ENCODE assay signal across 1 cellular context in the genomic region with DNA sequence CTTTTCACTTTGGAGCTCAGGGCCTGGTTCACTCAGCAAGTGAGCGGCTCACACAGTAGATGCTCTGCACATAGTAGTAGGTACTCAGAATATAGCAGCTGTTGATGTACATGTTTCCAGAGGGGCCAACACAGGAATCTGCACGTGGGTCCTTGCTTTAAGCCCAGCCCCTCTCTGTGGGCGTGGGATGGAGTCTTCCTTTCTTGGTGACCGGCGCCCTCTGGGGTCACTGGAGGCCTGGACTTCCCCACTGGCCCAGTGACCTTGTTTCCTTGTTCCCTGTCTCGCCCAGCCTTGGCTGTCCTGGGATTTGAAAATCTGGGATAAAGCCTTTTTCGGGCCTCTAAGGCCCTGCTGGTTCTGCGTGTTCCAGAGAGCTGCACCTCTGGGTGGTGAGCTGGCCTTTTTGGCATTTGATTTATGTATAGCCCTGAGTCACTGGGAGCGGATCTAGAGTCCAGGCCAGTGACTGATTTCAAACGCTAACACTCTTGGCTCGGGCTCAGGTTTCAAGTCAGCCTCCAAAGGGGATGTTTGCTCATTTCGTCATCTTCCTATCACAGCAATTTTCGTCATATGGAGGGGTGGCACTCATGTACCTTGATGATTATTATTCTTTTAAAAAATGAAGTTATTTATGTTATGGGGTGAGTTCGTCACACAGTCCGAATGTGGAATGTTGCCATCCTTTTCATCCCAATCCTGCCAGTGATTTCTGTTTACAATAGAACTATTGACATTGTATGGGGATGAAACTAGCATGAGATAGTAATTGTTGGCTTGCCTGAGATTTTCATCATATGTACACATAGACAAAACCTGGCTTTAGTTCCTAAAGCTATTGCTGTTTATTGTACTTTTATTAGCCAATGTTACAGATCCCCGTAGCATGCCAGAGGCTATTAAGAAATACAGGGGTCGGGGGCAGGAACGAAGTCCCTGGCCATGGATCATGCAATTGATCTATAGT.
TF ChIP-seq lines count a peak whose summit lies in the region.

No MANE protein-coding gene starts in this region.

TF ChIP-seq in A549, 52 proteins besides CTCF, POLR2A, EP300 and RAD21 (continued from another document):
- TF ChIP-seq, protein P1, sequence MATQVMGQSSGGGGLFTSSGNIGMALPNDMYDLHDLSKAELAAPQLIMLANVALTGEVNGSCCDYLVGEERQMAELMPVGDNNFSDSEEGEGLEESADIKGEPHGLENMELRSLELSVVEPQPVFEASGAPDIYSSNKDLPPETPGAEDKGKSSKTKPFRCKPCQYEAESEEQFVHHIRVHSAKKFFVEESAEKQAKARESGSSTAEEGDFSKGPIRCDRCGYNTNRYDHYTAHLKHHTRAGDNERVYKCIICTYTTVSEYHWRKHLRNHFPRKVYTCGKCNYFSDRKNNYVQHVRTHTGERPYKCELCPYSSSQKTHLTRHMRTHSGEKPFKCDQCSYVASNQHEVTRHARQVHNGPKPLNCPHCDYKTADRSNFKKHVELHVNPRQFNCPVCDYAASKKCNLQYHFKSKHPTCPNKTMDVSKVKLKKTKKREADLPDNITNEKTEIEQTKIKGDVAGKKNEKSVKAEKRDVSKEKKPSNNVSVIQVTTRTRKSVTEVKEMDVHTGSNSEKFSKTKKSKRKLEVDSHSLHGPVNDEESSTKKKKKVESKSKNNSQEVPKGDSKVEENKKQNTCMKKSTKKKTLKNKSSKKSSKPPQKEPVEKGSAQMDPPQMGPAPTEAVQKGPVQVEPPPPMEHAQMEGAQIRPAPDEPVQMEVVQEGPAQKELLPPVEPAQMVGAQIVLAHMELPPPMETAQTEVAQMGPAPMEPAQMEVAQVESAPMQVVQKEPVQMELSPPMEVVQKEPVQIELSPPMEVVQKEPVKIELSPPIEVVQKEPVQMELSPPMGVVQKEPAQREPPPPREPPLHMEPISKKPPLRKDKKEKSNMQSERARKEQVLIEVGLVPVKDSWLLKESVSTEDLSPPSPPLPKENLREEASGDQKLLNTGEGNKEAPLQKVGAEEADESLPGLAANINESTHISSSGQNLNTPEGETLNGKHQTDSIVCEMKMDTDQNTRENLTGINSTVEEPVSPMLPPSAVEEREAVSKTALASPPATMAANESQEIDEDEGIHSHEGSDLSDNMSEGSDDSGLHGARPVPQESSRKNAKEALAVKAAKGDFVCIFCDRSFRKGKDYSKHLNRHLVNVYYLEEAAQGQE (IDR thresholded peaks at IDR 0.05): no peak
- TF ChIP-seq, protein P2, sequence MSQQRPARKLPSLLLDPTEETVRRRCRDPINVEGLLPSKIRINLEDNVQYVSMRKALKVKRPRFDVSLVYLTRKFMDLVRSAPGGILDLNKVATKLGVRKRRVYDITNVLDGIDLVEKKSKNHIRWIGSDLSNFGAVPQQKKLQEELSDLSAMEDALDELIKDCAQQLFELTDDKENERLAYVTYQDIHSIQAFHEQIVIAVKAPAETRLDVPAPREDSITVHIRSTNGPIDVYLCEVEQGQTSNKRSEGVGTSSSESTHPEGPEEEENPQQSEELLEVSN (IDR thresholded peaks at IDR 0.05; ENCODE audit: borderline replicate concordance, low read depth): no peak
- TF ChIP-seq JUN (IDR thresholded peaks at IDR 0.05): peak; percentile 100
- peak; percentile 24; the same call in 2 of the 3 replicates for TF ChIP-seq SMC3 (IDR thresholded peaks at IDR 0.05)
- peak; percentile 21; the same call in 1 of the 2 replicates for TF ChIP-seq NFE2L2 (conservative IDR thresholded peaks at IDR 0.05; ENCODE audit: low read length)
- TF ChIP-seq, protein P3, sequence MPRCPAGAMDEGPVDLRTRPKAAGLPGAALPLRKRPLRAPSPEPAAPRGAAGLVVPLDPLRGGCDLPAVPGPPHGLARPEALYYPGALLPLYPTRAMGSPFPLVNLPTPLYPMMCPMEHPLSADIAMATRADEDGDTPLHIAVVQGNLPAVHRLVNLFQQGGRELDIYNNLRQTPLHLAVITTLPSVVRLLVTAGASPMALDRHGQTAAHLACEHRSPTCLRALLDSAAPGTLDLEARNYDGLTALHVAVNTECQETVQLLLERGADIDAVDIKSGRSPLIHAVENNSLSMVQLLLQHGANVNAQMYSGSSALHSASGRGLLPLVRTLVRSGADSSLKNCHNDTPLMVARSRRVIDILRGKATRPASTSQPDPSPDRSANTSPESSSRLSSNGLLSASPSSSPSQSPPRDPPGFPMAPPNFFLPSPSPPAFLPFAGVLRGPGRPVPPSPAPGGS (IDR thresholded peaks at IDR 0.05): peak; percentile 99
- peak; percentile 95 for TF ChIP-seq HEYL (CRISPR knock-in tag; IDR thresholded peaks at IDR 0.05)
- no peak for TF ChIP-seq TP53 (CRISPR knock-in tag; IDR thresholded peaks at IDR 0.05)
- TF ChIP-seq BHLHE40 (IDR thresholded peaks at IDR 0.05; ENCODE audit: low read depth, low read length): no peak
- TF ChIP-seq, protein P4, sequence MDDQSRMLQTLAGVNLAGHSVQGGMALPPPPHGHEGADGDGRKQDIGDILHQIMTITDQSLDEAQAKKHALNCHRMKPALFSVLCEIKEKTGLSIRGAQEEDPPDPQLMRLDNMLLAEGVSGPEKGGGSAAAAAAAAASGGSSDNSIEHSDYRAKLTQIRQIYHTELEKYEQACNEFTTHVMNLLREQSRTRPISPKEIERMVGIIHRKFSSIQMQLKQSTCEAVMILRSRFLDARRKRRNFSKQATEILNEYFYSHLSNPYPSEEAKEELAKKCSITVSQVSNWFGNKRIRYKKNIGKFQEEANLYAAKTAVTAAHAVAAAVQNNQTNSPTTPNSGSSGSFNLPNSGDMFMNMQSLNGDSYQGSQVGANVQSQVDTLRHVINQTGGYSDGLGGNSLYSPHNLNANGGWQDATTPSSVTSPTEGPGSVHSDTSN (IDR thresholded peaks at IDR 0.05): peak; percentile 79
- TF ChIP-seq, protein P5, sequence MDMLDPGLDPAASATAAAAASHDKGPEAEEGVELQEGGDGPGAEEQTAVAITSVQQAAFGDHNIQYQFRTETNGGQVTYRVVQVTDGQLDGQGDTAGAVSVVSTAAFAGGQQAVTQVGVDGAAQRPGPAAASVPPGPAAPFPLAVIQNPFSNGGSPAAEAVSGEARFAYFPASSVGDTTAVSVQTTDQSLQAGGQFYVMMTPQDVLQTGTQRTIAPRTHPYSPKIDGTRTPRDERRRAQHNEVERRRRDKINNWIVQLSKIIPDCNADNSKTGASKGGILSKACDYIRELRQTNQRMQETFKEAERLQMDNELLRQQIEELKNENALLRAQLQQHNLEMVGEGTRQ (IDR thresholded peaks at IDR 0.05): peak; percentile 54
- no peak for TF ChIP-seq SREBF2 (IDR thresholded peaks at IDR 0.05)
- TF ChIP-seq CHD4 (IDR thresholded peaks at IDR 0.05; ENCODE audit: borderline replicate concordance): no peak
- no peak for TF ChIP-seq POLR2AphosphoS2 (conservative IDR thresholded peaks at IDR 0.05; ENCODE audit: low read length)
- TF ChIP-seq EHMT2 (IDR thresholded peaks at IDR 0.05; ENCODE audit: low read depth): no peak
- TF ChIP-seq RNF2 (IDR thresholded peaks at IDR 0.05; ENCODE audit: borderline replicate concordance, low read depth): no peak
- TF ChIP-seq, protein P6, sequence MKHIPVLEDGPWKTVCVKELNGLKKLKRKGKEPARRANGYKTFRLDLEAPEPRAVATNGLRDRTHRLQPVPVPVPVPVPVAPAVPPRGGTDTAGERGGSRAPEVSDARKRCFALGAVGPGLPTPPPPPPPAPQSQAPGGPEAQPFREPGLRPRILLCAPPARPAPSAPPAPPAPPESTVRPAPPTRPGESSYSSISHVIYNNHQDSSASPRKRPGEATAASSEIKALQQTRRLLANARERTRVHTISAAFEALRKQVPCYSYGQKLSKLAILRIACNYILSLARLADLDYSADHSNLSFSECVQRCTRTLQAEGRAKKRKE (CRISPR knock-in tag; IDR thresholded peaks at IDR 0.05; ENCODE audit: low read depth): 0 out of 2 replicates have a peak, but pooled peaks have one; percentile 64
- no peak for TF ChIP-seq KDM1A (IDR thresholded peaks at IDR 0.05; ENCODE audit: low read depth)
- no peak for TF ChIP-seq MYC (IDR thresholded peaks at IDR 0.05; ENCODE audit: borderline replicate concordance, low read length)
- TF ChIP-seq FOSL2 (IDR thresholded peaks at IDR 0.05): peak; percentile 82
- TF ChIP-seq FOSL2 (CRISPR knock-in tag; IDR thresholded peaks at IDR 0.05): peak; percentile 96
- TF ChIP-seq, protein P7, sequence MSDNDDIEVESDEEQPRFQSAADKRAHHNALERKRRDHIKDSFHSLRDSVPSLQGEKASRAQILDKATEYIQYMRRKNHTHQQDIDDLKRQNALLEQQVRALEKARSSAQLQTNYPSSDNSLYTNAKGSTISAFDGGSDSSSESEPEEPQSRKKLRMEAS (IDR thresholded peaks at IDR 0.05): peak; percentile 76
- TF ChIP-seq ZNF302 (CRISPR knock-in tag; IDR thresholded peaks at IDR 0.05): 0 out of 2 replicates have a peak, but pooled peaks have one; percentile 59
- TF ChIP-seq MAZ (IDR thresholded peaks at IDR 0.05; ENCODE audit: borderline replicate concordance, low read depth, low read length): no peak
- TF ChIP-seq MAFK (IDR thresholded peaks at IDR 0.05; ENCODE audit: partially characterized antibody): peak; percentile 81
- no peak for TF ChIP-seq FOSB (CRISPR knock-in tag; IDR thresholded peaks at IDR 0.05)
- no peak for TF ChIP-seq PHF8 (IDR thresholded peaks at IDR 0.05; ENCODE audit: borderline replicate concordance, low read depth)
- TF ChIP-seq HDAC2 (IDR thresholded peaks at IDR 0.05): no peak
- TF ChIP-seq, protein P8, sequence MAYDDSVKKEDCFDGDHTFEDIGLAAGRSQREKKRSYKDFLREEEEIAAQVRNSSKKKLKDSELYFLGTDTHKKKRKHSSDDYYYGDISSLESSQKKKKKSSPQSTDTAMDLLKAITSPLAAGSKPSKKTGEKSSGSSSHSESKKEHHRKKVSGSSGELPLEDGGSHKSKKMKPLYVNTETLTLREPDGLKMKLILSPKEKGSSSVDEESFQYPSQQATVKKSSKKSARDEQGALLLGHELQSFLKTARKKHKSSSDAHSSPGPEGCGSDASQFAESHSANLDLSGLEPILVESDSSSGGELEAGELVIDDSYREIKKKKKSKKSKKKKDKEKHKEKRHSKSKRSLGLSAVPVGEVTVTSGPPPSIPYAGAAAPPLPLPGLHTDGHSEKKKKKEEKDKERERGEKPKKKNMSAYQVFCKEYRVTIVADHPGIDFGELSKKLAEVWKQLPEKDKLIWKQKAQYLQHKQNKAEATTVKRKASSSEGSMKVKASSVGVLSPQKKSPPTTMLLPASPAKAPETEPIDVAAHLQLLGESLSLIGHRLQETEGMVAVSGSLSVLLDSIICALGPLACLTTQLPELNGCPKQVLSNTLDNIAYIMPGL (CRISPR knock-in tag; IDR thresholded peaks at IDR 0.05; ENCODE audit: borderline replicate concordance): no peak; the same call in 1 of the 2 replicates
- no peak for TF ChIP-seq TFCP2L1 (CRISPR knock-in tag; IDR thresholded peaks at IDR 0.05)
- no peak for TF ChIP-seq CHD2 (IDR thresholded peaks at IDR 0.05; ENCODE audit: low read length, partially characterized antibody)
- no peak for TF ChIP-seq CBX8 (IDR thresholded peaks at IDR 0.05)
